In genomic region chr10:86871563-86872183, GRCh38 we compare ENCODE assay signal across 18 cellular contexts.
DNase-seq lines count a peak whose midpoint lies in the region; ATAC-seq and TF ChIP-seq lines count a peak whose summit lies in the region.
"Had no signal": no experiment of that assay in that cellular context is flagged by ENCODE, and none has a peak within 500 bp of the region (broad histone marks: within the 10 kb centered on the region; RNA-seq: fewer than 3 reads in every experiment).

No MANE protein-coding gene starts in this region.

- TF ChIP-seq EP300 in SK-N-SH (IDR thresholded peaks at IDR 0.05; ENCODE audit: borderline replicate concordance in 1 of 2, low read depth in 1 of 2, low read length in 1 of 2), result no peak

- intact Hi-C loops in lower leg skin (cut with DNase I; ENCODE audit: low total_unique reads), result no loop called here

- DNase-seq in SK-N-SH (no peak), NCI-H226 (peak; percentile 23), smooth muscle cell (lab: John Stamatoyannopoulos, UW; ENCODE audit: unreplicated experiment) (no peak), lower leg skin (ENCODE audit: low spot score in 2 of 2) (no peak)
- DNase-seq: activated CD4-positive, alpha-beta memory T cell treated with anti-CD3 and anti-CD28 coated beads, Interleukin-2, amount 10 ng/mL, durations not matched to agents 7 days and 5 days; activated naive CD8-positive, alpha-beta T cell treated with anti-CD3 and anti-CD28 coated beads for 36 hours; activated T-cell treated with anti-CD3 and anti-CD28 coated beads, Interleukin-2, amount 50 U/mL, for 72 hours; CD4-positive, alpha-beta T cell; effector CD8-positive, alpha-beta T cell; hippocampal formation; natural killer cell; NCI-H2081 treated with DMSO at 0.1 percent for 48 hours; psoas muscle; stimulated activated naive CD8-positive, alpha-beta T cell treated with anti-CD3 and anti-CD28 coated beads, Interleukin-15, Interleukin-2, amounts not matched to agents 100 U/mL and 50 U/mL, for 24 hours had no signal

- 95% methylated on average over 5 of the region's 5 CpGs for WGBS in SK-N-SH (ENCODE audit: low lambda C conversion rate)
- WGBS in smooth muscle cell (ENCODE audit: low lambda C conversion rate), result 81% methylated on average over 5 of the region's 5 CpGs
- 83 to 89% methylated on average over 5 of the region's 5 CpGs for WGBS in lower leg skin, 2 donors

- H3F3A ChIP-seq in SK-N-SH (replicated peaks; ENCODE audit: insufficient read depth), result peaks cover 26% of the 10 kb centered on the region
- H3F3A ChIP-seq in smooth muscle cell (ENCODE audit: low read depth), result peaks cover 34% of the 10 kb centered on the region

- POLR2A ChIA-PET in SK-N-SH (lab: Yijun Ruan, JAX), result no interaction called here

- TF ChIP-seq RAD21 in SK-N-SH (IDR thresholded peaks at IDR 0.05; ENCODE audit: low read length), result no peak

- H3K9ac ChIP-seq in SK-N-SH, result no peak overlapping the region
- H3K9ac ChIP-seq in iPS-20b (ENCODE audit: low read depth, low read length), result peak overlapping the region; percentile 1; the same call in 1 of the 2 replicates
- no peak overlapping the region for H3K9ac ChIP-seq in smooth muscle cell (ENCODE audit: low read depth)

- H3K27me3 ChIP-seq in SK-N-SH (ENCODE audit: insufficient read depth) (no peaks in the 10 kb centered on the region), iPS-20b (ENCODE audit: insufficient read depth, low read length) (no peaks in the 10 kb centered on the region), smooth muscle cell (ENCODE audit: low read depth) (no peaks in the 10 kb centered on the region)

- TF ChIP-seq POLR2A in lower leg skin (IDR thresholded peaks at IDR 0.05), result no peak

- H3K79me2 ChIP-seq in SK-N-SH (ENCODE audit: insufficient read depth) (peaks cover 61% of the 10 kb centered on the region), smooth muscle cell (ENCODE audit: low read depth) (peaks cover 30% of the 10 kb centered on the region)

- no peaks in the 10 kb centered on the region for H4K20me1 ChIP-seq in SK-N-SH (ENCODE audit: insufficient read depth)
- H4K20me1 ChIP-seq in smooth muscle cell (ENCODE audit: low read depth), result peaks cover 29% of the 10 kb centered on the region

- H3K4me3 ChIP-seq in SK-N-SH (ENCODE audit: low read depth in 2 of 2, low read length in 1 of 2) (no peak overlapping the region), iPS-20b (ENCODE audit: low read length) (no peak overlapping the region), smooth muscle cell (no peak overlapping the region), lower leg skin (ENCODE audit: low read depth, poor library complexity, severe bottlenecking) (no peak overlapping the region)
- H3K4me3 ChIP-seq: psoas muscle had no signal

- CTCF ChIA-PET in SK-N-SH (lab: Yijun Ruan, JAX), result no interaction called here

- H2AFZ ChIP-seq in SK-N-SH (ENCODE audit: low read depth), result no peak overlapping the region
- no peak overlapping the region for H2AFZ ChIP-seq in smooth muscle cell (ENCODE audit: low read depth)

- H3K4me2 ChIP-seq in SK-N-SH (no peak overlapping the region), smooth muscle cell (peak overlapping the region; percentile 50)

- H3K9me3 ChIP-seq in SK-N-SH, result no peaks in the 10 kb centered on the region
- H3K9me3 ChIP-seq in iPS-20b (ENCODE audit: insufficient read depth, low read depth, low read length), result no peaks in the 10 kb centered on the region
- no peaks in the 10 kb centered on the region for H3K9me3 ChIP-seq in smooth muscle cell (replicated peaks; ENCODE audit: low read depth)
- H3K9me3 ChIP-seq: psoas muscle had no signal

- H3K27ac ChIP-seq in SK-N-SH (ENCODE audit: low read depth in 2 of 2, low read length in 1 of 2) (no peak overlapping the region), iPS-20b (ENCODE audit: low read length) (peak overlapping the region; percentile 3), smooth muscle cell (ENCODE audit: low read depth) (no peak overlapping the region)
- H3K27ac ChIP-seq: psoas muscle had no signal

- H3K4me1 ChIP-seq in SK-N-SH (ENCODE audit: control insufficient read depth in 1 of 2, insufficient read depth in 2 of 2, low read depth in 1 of 2, low read length in 1 of 2), result peaks cover 6 to 35% of the 10 kb centered on the region in 2 experiments; a peak in 3 of 4 replicates
- peaks cover 44% of the 10 kb centered on the region for H3K4me1 ChIP-seq in iPS-20b (ENCODE audit: insufficient read depth, low read length)
- peaks cover 23% of the 10 kb centered on the region for H3K4me1 ChIP-seq in smooth muscle cell (ENCODE audit: low read depth)

- ATAC-seq in SK-N-SH treated with all-trans-retinoic acid at 6 μM for 48 hours (peak; percentile 61), GM18858 (IDR thresholded peaks at IDR 0.05; ENCODE audit: unreplicated experiment) (no peak), HG02678 (IDR thresholded peaks at IDR 0.05; ENCODE audit: unreplicated experiment) (no peak)
- ATAC-seq: activated T-cell treated with anti-CD3 and anti-CD28 coated beads, Interleukin-2, amount 50 U/mL, for 72 hours; natural killer cell; psoas muscle; stimulated activated naive CD8-positive, alpha-beta T cell treated with anti-CD3 and anti-CD28 coated beads, Interleukin-15, Interleukin-2, amounts not matched to agents 100 U/mL and 50 U/mL, for 24 hours had no signal

- H3K9me2 ChIP-seq in SK-N-SH, result no peaks in the 10 kb centered on the region

- H3K36me3 ChIP-seq in SK-N-SH (replicated peaks in 1 of 2; ENCODE audit: control insufficient read depth in 1 of 2, insufficient read depth in 2 of 2, low read length in 1 of 2) (peaks cover 3 to 12% of the 10 kb centered on the region in 2 experiments), iPS-20b (ENCODE audit: insufficient read depth, low read depth, low read length) (peaks cover 17% of the 10 kb centered on the region), smooth muscle cell (ENCODE audit: low read depth) (no peaks in the 10 kb centered on the region)

- TF ChIP-seq CTCF in SK-N-SH (IDR thresholded peaks at IDR 0.05) (no peak), smooth muscle cell (IDR thresholded peaks at IDR 0.05; ENCODE audit: borderline replicate concordance, insufficient read depth, poor library complexity, severe bottlenecking) (no peak), lower leg skin (IDR thresholded peaks at IDR 0.05) (no peak)

TF ChIP-seq in SK-N-SH treated with all-trans-retinoic acid at 6 μM for 48 hours, 23 proteins besides CTCF, POLR2A, EP300 and RAD21 (continues in another document):
- TF ChIP-seq GLIS3 (CRISPR knock-in tag; IDR thresholded peaks at IDR 0.05), result no peak
- no peak for TF ChIP-seq CREB5 (CRISPR knock-in tag; IDR thresholded peaks at IDR 0.05; ENCODE audit: low read depth)
- TF ChIP-seq ZNF8 (CRISPR knock-in tag; IDR thresholded peaks at IDR 0.05), result no peak
- TF ChIP-seq ZNF70 (CRISPR knock-in tag; IDR thresholded peaks at IDR 0.05), result no peak
- TF ChIP-seq CSDC2 (CRISPR knock-in tag; IDR thresholded peaks at IDR 0.05), result no peak
- no peak for TF ChIP-seq OSR1 (CRISPR knock-in tag; IDR thresholded peaks at IDR 0.05)
- no peak for TF ChIP-seq ZNF565 (CRISPR knock-in tag; conservative IDR thresholded peaks at IDR 0.05; ENCODE audit: low read depth)
- no peak for TF ChIP-seq ZFP30 (CRISPR knock-in tag; IDR thresholded peaks at IDR 0.05)
- TF ChIP-seq RARB (CRISPR knock-in tag; IDR thresholded peaks at IDR 0.05), result no peak
- no peak for TF ChIP-seq SNAI2 (CRISPR knock-in tag; IDR thresholded peaks at IDR 0.05)

TF ChIP-seq in SK-N-SH, 30 proteins besides CTCF, POLR2A, EP300 and RAD21:
- no peak for TF ChIP-seq USF2 (IDR thresholded peaks at IDR 0.05; ENCODE audit: borderline replicate concordance, low read depth, low read length)
- no peak for TF ChIP-seq RCOR1 (IDR thresholded peaks at IDR 0.05; ENCODE audit: low read length)
- no peak for TF ChIP-seq IRF3 (IDR thresholded peaks at IDR 0.05; ENCODE audit: low read depth, low read length)
- no peak for TF ChIP-seq NRF1 (IDR thresholded peaks at IDR 0.05; ENCODE audit: low read depth, low read length)
- TF ChIP-seq TCF12 (IDR thresholded peaks at IDR 0.05), result no peak
- no peak for TF ChIP-seq TAF1 (IDR thresholded peaks at IDR 0.05; ENCODE audit: borderline replicate concordance, low read depth, low read length)
- no peak for TF ChIP-seq RXRA (IDR thresholded peaks at IDR 0.05; ENCODE audit: borderline replicate concordance, low read depth)
- no peak for TF ChIP-seq GATA2 (CRISPR knock-in tag; IDR thresholded peaks at IDR 0.05)
- TF ChIP-seq USF1 (IDR thresholded peaks at IDR 0.05; ENCODE audit: borderline replicate concordance, low read depth), result no peak
- no peak for TF ChIP-seq RFX5 (IDR thresholded peaks at IDR 0.05; ENCODE audit: low read length)
